ENCODE assay signal across 8 cellular contexts in the genomic region with DNA sequence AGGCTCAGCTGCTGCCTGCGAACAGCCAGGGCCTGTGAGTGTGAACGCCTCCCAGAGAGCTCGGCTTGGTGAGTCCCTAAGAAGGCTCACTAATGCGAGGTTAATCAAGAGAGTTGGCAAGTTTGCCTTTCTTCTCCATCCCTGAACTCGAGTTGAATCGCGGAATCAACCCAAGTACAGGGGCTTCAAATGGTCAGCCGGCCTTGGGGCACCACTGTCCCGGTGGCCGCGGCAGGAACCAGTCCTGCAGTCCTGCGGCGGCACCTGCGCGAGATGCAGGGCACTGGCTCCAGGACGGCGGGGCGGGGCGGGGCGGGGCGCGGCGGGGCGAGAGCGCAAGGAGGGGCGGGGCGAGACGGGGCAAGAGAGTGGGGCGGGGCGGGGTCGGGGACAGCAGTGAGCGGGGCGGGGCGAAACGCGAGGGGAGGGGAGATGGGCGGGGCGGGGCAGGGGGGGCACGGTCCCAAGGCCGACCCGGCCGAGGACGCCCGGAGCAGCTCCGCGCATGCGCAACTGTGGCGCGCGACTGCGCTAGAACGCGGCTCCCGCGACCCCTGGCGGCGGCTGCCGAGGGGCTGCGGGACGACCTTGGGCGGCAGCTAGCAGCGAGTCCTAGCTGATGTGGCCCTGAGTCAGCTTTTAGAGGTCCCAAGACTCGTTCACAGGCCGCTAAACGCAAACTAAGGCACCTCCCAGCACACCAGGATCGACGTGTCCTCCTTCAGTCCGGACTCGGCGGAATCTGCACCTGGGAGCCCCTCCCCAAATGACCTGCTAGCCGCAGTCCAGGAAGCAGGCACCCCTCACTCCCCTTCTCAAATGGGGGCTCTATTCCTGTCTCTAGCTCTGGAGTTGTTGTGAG. TPM values are rescaled to one million over a fixed set of nuclear protein-coding genes. Genes with fewer than 3 reads are reported as not detected.
DNase-seq lines count a peak whose midpoint lies in the region; ATAC-seq, FAIRE-seq and TF ChIP-seq lines count a peak whose summit lies in the region.

No MANE protein-coding gene starts in this region.

- H3K4me1 ChIP-seq in right atrium auricular region (peaks cover 0 to 29% of the 10 kb centered on the region in 2 donors), uterus (no peaks in the 10 kb centered on the region)

- peak; percentile 89 for ATAC-seq in HG02763 (IDR thresholded peaks at IDR 0.05; ENCODE audit: unreplicated experiment)

- TF ChIP-seq POLR2A in GM12891 (IDR thresholded peaks at IDR 0.05; ENCODE audit: low read depth, low read length) (no peak), uterus (IDR thresholded peaks at IDR 0.05) (peak; percentile 46 to 58)

- H3K36me3 ChIP-seq in right atrium auricular region (no peaks in the 10 kb centered on the region), uterus (no peaks in the 10 kb centered on the region)

- FAIRE-seq in GM12891 (lab: Jason Lieb, UNC), result peak; percentile 94

- no peaks in the 10 kb centered on the region for H3K27me3 ChIP-seq in right atrium auricular region
- H3K27me3 ChIP-seq in uterus, result no peaks in the 10 kb centered on the region

- DNase-seq in GM12891 (ENCODE audit: insufficient read length, low spot score) (peak; percentile 94), NCI-H1417 (lab: John Stamatoyannopoulos, UW) (peak; percentile 89 to 98 (median 94)), T follicular helper cell (ENCODE audit: low read depth) (peak; percentile 91), amniotic stem cell (lab: John Stamatoyannopoulos, UW) (peak; percentile 86), right atrium auricular region (ENCODE audit: low spot score) (peak; percentile 85), pulmonary artery endothelial cell (ENCODE audit: low read depth, low spot score) (peak; percentile 63), uterus (peak; percentile 88 to 95)

- H3K9me3 ChIP-seq in right atrium auricular region, result peaks cover 0 to 9% of the 10 kb centered on the region in 2 donors
- peaks cover 0 to 6% of the 10 kb centered on the region in 2 donors for H3K9me3 ChIP-seq in uterus

- H3K4me3 ChIP-seq in right atrium auricular region, result peak overlapping the region; percentile 35 to 53
- peak overlapping the region; percentile 43 to 56 for H3K4me3 ChIP-seq in uterus

- intact Hi-C loops in uterus (cut with DNase I; ENCODE audit: low total_unique reads), result loop anchor here (10.0 kb wide), 1 partner anchor 363 kb away; a partner anchor contains a TSS

- H3K27ac ChIP-seq in right atrium auricular region (peak overlapping the region; percentile 95), uterus (peak overlapping the region; percentile 85 to 99)

- TF ChIP-seq CTCF in right atrium auricular region (IDR thresholded peaks at IDR 0.05) (peak; percentile 88 to 96), uterus (IDR thresholded peaks at IDR 0.05) (peak; percentile 86 to 96 (median 94))

TF ChIP-seq in GM12891, 5 proteins besides CTCF, POLR2A, EP300 and RAD21:
- TF ChIP-seq POU2F2 (IDR thresholded peaks at IDR 0.05; ENCODE audit: low read depth, low read length), result no peak
- no peak for TF ChIP-seq PAX5 (IDR thresholded peaks at IDR 0.05; ENCODE audit: insufficient read depth, low read length, severe bottlenecking)

RNA-seq across cellular contexts. Expression of a gene that starts 58.0 kb away (rescaled TPM):
- polyA plus RNA-seq in GM12891 (2012; ENCODE audit: low read depth, missing spikeins), result not detected
- 10 to 100 TPM; 45.5 to 57.3 TPM for total RNA-seq in right atrium auricular region
- total RNA-seq in pulmonary artery endothelial cell, result 36.9 and 39.7 TPM in 2 replicates
- total RNA-seq in uterus, result 10 to 100 TPM; 15.3 to 73.9 (median 28.0) TPM

Comparison
In these comparisons a context has a peak if more than half of its experiments do, and no peak if none do; other contexts are left out.
1. Peak in every context shown above with its lines: DNase-seq, ATAC-seq, H3K4me3 ChIP-seq and H3K27ac ChIP-seq.